ENCODE assay signal across 1 cellular context in genomic region chr1:11997081-11997851, GRCh38.
A peak's percentile ranks its signal among the peaks of the same experiment; 100 is the strongest.
TF ChIP-seq lines count a peak whose summit lies in the region.

No MANE protein-coding gene starts in this region.

TF ChIP-seq in K562, 482 proteins besides CTCF, POLR2A, EP300 and RAD21 (continued from another document):
- TF ChIP-seq MGA (IDR thresholded peaks at IDR 0.05) (no peak), MAFG (tag; conservative IDR thresholded peaks at IDR 0.05) (no peak), CREB3 (tag; conservative IDR thresholded peaks at IDR 0.05; ENCODE audit: low read depth) (no peak), CHCHD3 (CRISPR knock-in tag; IDR thresholded peaks at IDR 0.05) (no peak), TAL1 (IDR thresholded peaks at IDR 0.05) (peak; percentile 51; the same call in 1 of the 2 replicates), ARID2 (IDR thresholded peaks at IDR 0.05) (no peak), MTA3 (IDR thresholded peaks at IDR 0.05; ENCODE audit: borderline replicate concordance) (no peak), NR3C1 (CRISPR knock-in tag; IDR thresholded peaks at IDR 0.05) (no peak), RUNX1 (IDR thresholded peaks at IDR 0.05; ENCODE audit: low read depth) (no peak), CBFA2T2 (conservative IDR thresholded peaks at IDR 0.05) (peak; percentile 56; the same call in 1 of the 2 replicates), C11orf30 (IDR thresholded peaks at IDR 0.05; ENCODE audit: low read depth) (no peak), KDM5B (IDR thresholded peaks at IDR 0.05; ENCODE audit: insufficient replicate concordance, low read depth, low read length) (no peak), ZNF277 (CRISPR knock-in tag; IDR thresholded peaks at IDR 0.05; ENCODE audit: borderline replicate concordance) (no peak), TGIF2 (CRISPR knock-in tag; IDR thresholded peaks at IDR 0.05) (no peak), MEF2A (IDR thresholded peaks at IDR 0.05; ENCODE audit: control insufficient read depth, low read depth, low read length) (no peak)
